ENCODE assay signal across 14 cellular contexts in genomic region chr13:113650731-113651148, GRCh38. TPM values are rescaled to one million over a fixed set of nuclear protein-coding genes. Genes with fewer than 3 reads are reported as not detected.
"Had no signal": no experiment of that assay in that cellular context is flagged by ENCODE, and none has a peak within 500 bp of the region (broad histone marks: within the 10 kb centered on the region; RNA-seq: fewer than 3 reads in every experiment).

No MANE protein-coding gene starts in this region.

- H3K36me3 ChIP-seq: adrenal gland, gastroesophageal sphincter, tibial artery had no signal

- H3K27ac ChIP-seq: adrenal gland, gastroesophageal sphincter, tibial artery had no signal

- DNase-seq: activated CD4-positive, alpha-beta memory T cell treated with anti-CD3 and anti-CD28 coated beads, Interleukin-2, amount 10 ng/mL, durations not matched to agents 7 days and 5 days; activated naive CD4-positive, alpha-beta T cell treated with Interleukin-2 at 50 U/mL for 16 hours; hippocampal formation; mammary epithelial cell; nephron progenitor cell; T-helper 9 cell had no signal

- H3K4me3 ChIP-seq: adrenal gland, gastroesophageal sphincter, tibial artery had no signal

- H3K27me3 ChIP-seq: adrenal gland, gastroesophageal sphincter had no signal

- H3K9me3 ChIP-seq: adrenal gland, gastroesophageal sphincter, tibial artery had no signal

- ATAC-seq: activated CD4-positive, alpha-beta T cell treated with anti-CD3 and anti-CD28 coated beads for 36 hours; gastroesophageal sphincter had no signal

RNA-seq across cellular contexts. Expression of gene ATP4B, which starts 7.3 kb away (rescaled TPM):
- total RNA-seq: activated CD4-positive, alpha-beta memory T cell treated with anti-CD3 and anti-CD28 coated beads, Interleukin-2, amount 10 ng/mL, durations not matched to agents 7 days and 5 days; activated CD4-positive, alpha-beta T cell treated with anti-CD3 and anti-CD28 coated beads for 36 hours; adrenal gland; epithelial cell of proximal tubule; gastroesophageal sphincter; mammary epithelial cell; omental fat pad; skeletal muscle tissue had no signal

RNA-seq across cellular contexts. Expression of gene GRK1, which starts 16.3 kb away (rescaled TPM):
- total RNA-seq: activated CD4-positive, alpha-beta memory T cell treated with anti-CD3 and anti-CD28 coated beads, Interleukin-2, amount 10 ng/mL, durations not matched to agents 7 days and 5 days; omental fat pad; pulmonary artery endothelial cell; skeletal muscle tissue had no signal
